Comparison of ENCODE assay signal across 1 cellular context in genomic region chr9:129676287-129676686, GRCh38.
TF ChIP-seq lines count a peak whose summit lies in the region.

No MANE protein-coding gene starts in this region.

TF ChIP-seq in HepG2, 621 proteins besides CTCF, POLR2A, EP300 and RAD21:
- TF ChIP-seq ARHGAP35 (CRISPR knock-in tag; IDR thresholded peaks at IDR 0.05; ENCODE audit: borderline replicate concordance) (no peak), FOXA1 (IDR thresholded peaks at IDR 0.05) (no peak), FOXA1 (CRISPR knock-in tag; IDR thresholded peaks at IDR 0.05) (no peak), ZNF768 (CRISPR knock-in tag; IDR thresholded peaks at IDR 0.05) (peak; percentile 80)
